Comparison of ENCODE assay signal across 12 cellular contexts in genomic region chr3:27385504-27385903, GRCh38.
"Had no signal": no experiment of that assay in that cellular context is flagged by ENCODE, and none has a peak within 500 bp of the region (broad histone marks: within the 10 kb centered on the region; RNA-seq: fewer than 3 reads in every experiment).

No MANE protein-coding gene starts in this region.

- ATAC-seq: esophagus mucosa, left lobe of liver, pancreas had no signal

- H3K4me1 ChIP-seq: colonic mucosa had no signal

- H3K36me3 ChIP-seq: colonic mucosa, pancreas had no signal

- DNase-seq: activated CD4-positive, CD25-positive, alpha-beta regulatory T cell treated with anti-CD3 and anti-CD28 coated beads, Interleukin-2, amount 50 U/mL, for 72 hours; activated naive CD4-positive, alpha-beta T cell; activated naive CD8-positive, alpha-beta T cell treated with anti-CD3 and anti-CD28 coated beads, Interleukin-2, amount 10 ng/mL, durations not matched to agents 7 days and 5 days; activated T-cell treated with anti-CD3 and anti-CD28 coated beads for 4 hours; central memory CD4-positive, alpha-beta T cell; colonic mucosa; midbrain; pancreas; sigmoid colon; stimulated activated CD4-positive, alpha-beta T cell treated with anti-CD3 and anti-CD28 coated beads, Interleukin-1b, Interleukin-23, amount 100 ng/mL, for 48 hours had no signal

- H3K9me3 ChIP-seq: colonic mucosa, pancreas, sigmoid colon had no signal

- H3K4me3 ChIP-seq: colonic mucosa, pancreas, sigmoid colon had no signal

- H3K27ac ChIP-seq: colonic mucosa, pancreas, sigmoid colon had no signal

- H3K27me3 ChIP-seq: colonic mucosa, pancreas, sigmoid colon had no signal
